Comparison of ENCODE assay signal across 10 cellular contexts in genomic region chr6:26121141-26122004, GRCh38. TPM values are rescaled to one million over a fixed set of nuclear protein-coding genes. Genes with fewer than 3 reads are reported as not detected.
A peak's percentile ranks its signal among the peaks of the same experiment; 100 is the strongest.
DNase-seq lines count a peak whose midpoint lies in the region; ATAC-seq, FAIRE-seq and TF ChIP-seq lines count a peak whose summit lies in the region.
"Had no signal": no experiment of that assay in that cellular context is flagged by ENCODE, and none has a peak within 500 bp of the region (broad histone marks: within the 10 kb centered on the region; RNA-seq: fewer than 3 reads in every experiment).

No MANE protein-coding gene starts in this region.

- POLR2A ChIA-PET in K562 (lab: Yijun Ruan, JAX): interaction anchor here (0.7 to 3.2 kb wide), 7 partner anchors 9 to 95 kb away, joined by 3 to 14 read pairs (median 5); a partner anchor contains a TSS

- 1% methylated on average over 16 of the region's 18 CpGs for WGBS in K562 (ENCODE audit: insufficient coverage, low coverage, missing lambda C conversion rate)

- in situ Hi-C loops in K562 (cut with MboI): loop anchor here (5.0 to 10.0 kb wide), 3 partner anchors 76 to 1713 kb away; a partner anchor contains a TSS

- TF ChIP-seq EP300 in K562 (IDR thresholded peaks at IDR 0.05; ENCODE audit: low read length): no peak

- H3K36me3 ChIP-seq in DND-41 (ENCODE audit: insufficient read depth, low read length) (peaks cover 11% of the 10 kb centered on the region; the same call in 1 of the 2 replicates), K562 (ENCODE audit: control insufficient read depth, insufficient read depth, low read length) (peaks cover 37% of the 10 kb centered on the region)
- H3K36me3 ChIP-seq: ascending aorta had no signal

- TF ChIP-seq RAD21 in K562 (CRISPR knock-in tag; conservative IDR thresholded peaks at IDR 0.05 in 1 of 2, IDR thresholded peaks at IDR 0.05 in 1 of 2): no peak

- peaks cover 17 to 23% (median 19%) of the 10 kb centered on the region in 3 donors for H3K4me1 Mint-ChIP-seq in naive B cell

- H3K36me3 Mint-ChIP-seq in naive B cell: peaks cover 27 to 30% of the 10 kb centered on the region in 2 donors

- BruUV-seq in K562 (replicated peaks; lab: Mats Ljungman, UMichigan): no TSS peak

- intact Hi-C loops in K562 (cut with micrococcal nuclease): loop anchor here (1.0 to 10.0 kb wide), 5 partner anchors 18 to 1773 kb away; a partner anchor contains a TSS

- peak overlapping the region; percentile 2; the same call in 1 of the 2 replicates for H3K4me2 ChIP-seq in DND-41 (ENCODE audit: insufficient read depth, low read length)
- H3K4me2 ChIP-seq in K562 (ENCODE audit: insufficient read depth, low read length): peak overlapping the region; percentile 93

- ATAC-seq in DND-41 (ENCODE audit: insufficient read depth, low read depth) (no peak), K562 (no peak), naive B cell (ENCODE audit: low read depth in 2 of 2) (no peak), GM21423 (IDR thresholded peaks at IDR 0.05; ENCODE audit: unreplicated experiment) (no peak)

- DNase-seq in DND-41 (no peak), LHCN-M2 (ENCODE audit: low read depth) (peak; percentile 15), K562 (ENCODE audit: extremely low read depth in 1 of 4, low spot score in 3 of 4) (peak in 2 of 4 experiments; percentile 24 to 72), naive B cell (no peak), NCI-H748 treated with DMSO at 0.1 percent for 48 hours (lab: John Stamatoyannopoulos, UW) (no peak), NCI-H2107 treated with DMSO at 0.1 percent for 48 hours (lab: John Stamatoyannopoulos, UW; ENCODE audit: unreplicated experiment) (no peak), 8988T (no peak)
- DNase-seq: MV-4-11 had no signal

- H3K9ac ChIP-seq in DND-41 (ENCODE audit: low read depth, low read length) (peak overlapping the region; percentile 84), K562 (ENCODE audit: insufficient read depth in 1 of 2, low read depth in 2 of 2, low read length in 2 of 2) (peak overlapping the region; percentile 90 to 96)

- H3K4me3 ChIP-seq in DND-41 (ENCODE audit: low read depth in 1 of 2, low read length in 2 of 2) (no peak overlapping the region), K562 (peak overlapping the region; percentile 72)

- no peak for FAIRE-seq in K562 (lab: Jason Lieb, UNC)

- no peak for TF ChIP-seq CTCF in DND-41 (IDR thresholded peaks at IDR 0.05; ENCODE audit: borderline replicate concordance, extremely low read depth, low read length, poor library complexity, severe bottlenecking)
- TF ChIP-seq CTCF in K562 (IDR thresholded peaks at IDR 0.05 in 2 of 3, conservative IDR thresholded peaks at IDR 0.05 in 1 of 3; ENCODE audit: insufficient read depth in 2 of 3, low read depth in 1 of 3, low read length in 3 of 3): no peak

- peaks cover 34% of the 10 kb centered on the region for H3K4me1 ChIP-seq in DND-41 (ENCODE audit: insufficient read depth, low read length)
- H3K4me1 ChIP-seq in K562 (replicated peaks in 1 of 2; ENCODE audit: control insufficient read depth in 2 of 2, insufficient read depth in 2 of 2, low read length in 2 of 2): peaks cover 3 to 8% of the 10 kb centered on the region in 2 experiments; a peak in 4 of 5 replicates

- H3K9me3 ChIP-seq in DND-41 (ENCODE audit: insufficient read depth, low read length, severe bottlenecking) (no peaks in the 10 kb centered on the region), K562 (replicated peaks; ENCODE audit: control insufficient read depth, insufficient read depth, low read depth, low read length) (no peaks in the 10 kb centered on the region)
- H3K9me3 ChIP-seq: ascending aorta had no signal

- TF ChIP-seq POLR2A in K562 (conservative IDR thresholded peaks at IDR 0.05): 0 out of 2 replicates have a peak, but pooled peaks have one; percentile 52

- peak overlapping the region in 2 of 6 donors; percentile 16 to 87 for H3K27ac Mint-ChIP-seq in naive B cell

- CTCF ChIA-PET in K562 (lab: Yijun Ruan, JAX; ENCODE audit: low intra/inter-chr PET ratio): interaction anchor here (0.6 kb wide), 1 partner anchor 176 kb away, joined by 6 read pairs; no protein-coding TSS in a partner anchor

- H3K79me2 ChIP-seq in DND-41 (ENCODE audit: insufficient read depth, low read length) (peaks cover 24% of the 10 kb centered on the region), K562 (ENCODE audit: control insufficient read depth, insufficient read depth, low read length) (peaks cover 98% of the 10 kb centered on the region)

- peak overlapping the region in 5 of 8 donors; percentile 36 to 86 (median 55) for H3K4me3 Mint-ChIP-seq in naive B cell

- H2AFZ ChIP-seq in DND-41 (ENCODE audit: low read depth, low read length) (no peak overlapping the region), K562 (ENCODE audit: low read depth, low read length) (peak overlapping the region; percentile 3; the same call in 1 of the 2 replicates)

- peaks cover 23% of the 10 kb centered on the region for H4K20me1 ChIP-seq in DND-41 (ENCODE audit: insufficient read depth, low read length)
- peaks cover 24% of the 10 kb centered on the region for H4K20me1 ChIP-seq in K562 (replicated peaks; ENCODE audit: control insufficient read depth, insufficient read depth, low read length)

- peaks cover 4 to 18% (median 15%) of the 10 kb centered on the region in 7 donors for H3K9me3 Mint-ChIP-seq in naive B cell

- no peaks in the 10 kb centered on the region for H3K9me1 ChIP-seq in K562 (ENCODE audit: control insufficient read depth, insufficient read depth, low read length)

- H3K27me3 ChIP-seq in DND-41 (ENCODE audit: insufficient read depth, low read length, poor library complexity) (no peaks in the 10 kb centered on the region), K562 (ENCODE audit: control insufficient read depth in 2 of 2, insufficient read depth in 2 of 2, low read length in 2 of 2) (no peaks in the 10 kb centered on the region)
- H3K27me3 ChIP-seq: ascending aorta had no signal

- H3K27me3 Mint-ChIP-seq in naive B cell: no peaks in the 10 kb centered on the region

- H3K27ac ChIP-seq in DND-41 (ENCODE audit: low read length): peak overlapping the region; percentile 96
- peak overlapping the region; percentile 95 for H3K27ac ChIP-seq in K562 (ENCODE audit: extremely low read depth, low read depth, low read length)

TF ChIP-seq in K562, 482 proteins besides CTCF, POLR2A, EP300 and RAD21 (continues in another document):
- peak; percentile 69 for TF ChIP-seq CC2D1A (IDR thresholded peaks at IDR 0.05)

RNA-seq across cellular contexts. Expression of gene HFE, which starts 34.1 kb away (rescaled TPM):
- total RNA-seq in LHCN-M2 (2014; rRNA removed) (11.5 and 12.5 TPM in 2 replicates), K562 (2014; rRNA removed) (0.14 and 0.73 TPM in 2 replicates), K562 (2014; rRNA removed; fragmentation: Illumina TruSeq; extraction: Trizol) (0.76 and 1.1 TPM in 2 replicates), K562 (2015; rRNA removed; fragmentation: Illumina TruSeq; extraction: Trizol) (1.2 and 1.3 TPM in 2 replicates), K562 (2021) (0.58 and 0.98 TPM in 2 replicates)
- polyA plus RNA-seq in LHCN-M2 (2012): 11.7 TPM
- 2.3 and 3.3 TPM in 2 replicates for total RNA-seq in K562 (2011; cell fraction: chromatin; rRNA removed; ENCODE audit: low replicate concordance)
- 1.3 and 2.2 TPM in 2 replicates for total RNA-seq in K562 (2011; cell fraction: nucleolus; rRNA removed)
- total RNA-seq in K562 (2011; cell fraction: nucleoplasm; rRNA removed): 2.1 and 3.3 TPM in 2 replicates
- polyA plus RNA-seq in K562 (2011; rRNA removed) (0.54 and 1.1 TPM in 2 replicates), K562 (2014; fragmentation: Illumina TruSeq; extraction: Trizol) (0.78 and 0.89 TPM in 2 replicates), K562 (2014; fragmentation: Nextera tagmentation; extraction: Ambion mirVana) (under 1 TPM; 0.17 to 0.31 TPM), K562 (2014; rRNA removed) (0.84 and 1.2 TPM in 2 replicates), naive B cell (ENCODE audit: low read depth in 6 of 6) (1 to 10 TPM in 4 of 6 donors, under 1 TPM in 1, not detected in 1; 0.47 to 3.3 (median 2.9) TPM)
- polyA plus RNA-seq in K562 (2011; cell fraction: cytosol; rRNA removed): 0.66 and 0.88 TPM in 2 replicates
- 0.65 and 0.95 TPM in 2 replicates for polyA plus RNA-seq in K562 (2011; cell fraction: nucleus; rRNA removed)
- 1.8 and 2.4 TPM in 2 replicates for polyA plus RNA-seq in K562 (2012)
- polyA minus RNA-seq in K562 (2011; rRNA and poly(A)+ RNA removed): 1.3 and 1.7 TPM in 2 replicates
- 0.95 TPM in 1 of 2 replicates, not detected in the other for polyA minus RNA-seq in K562 (2011; cell fraction: cytosol; rRNA and poly(A)+ RNA removed)
- polyA minus RNA-seq in K562 (2011; cell fraction: nucleus; rRNA and poly(A)+ RNA removed): 0.44 and 0.94 TPM in 2 replicates
